ENCODE assay signal across 10 cellular contexts in the genomic region with DNA sequence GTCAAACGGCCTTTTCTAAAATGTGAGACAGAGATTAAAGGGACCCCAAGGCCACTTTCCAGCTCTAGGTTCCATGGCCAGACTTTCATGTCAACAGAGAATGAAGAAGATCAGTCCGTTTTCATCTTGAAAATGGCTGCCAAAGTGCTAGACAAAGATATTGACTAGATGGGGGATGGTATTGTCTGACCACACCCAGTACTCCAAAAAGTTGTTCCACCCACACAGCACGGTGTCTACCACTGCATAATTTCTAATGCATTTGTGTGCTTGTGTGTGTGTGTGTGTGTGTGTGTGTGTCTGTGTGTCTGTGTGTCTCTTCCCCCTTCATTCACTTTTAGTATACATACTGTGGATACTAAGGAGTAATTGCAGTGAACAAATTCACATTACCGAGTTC. TPM values are rescaled to one million over a fixed set of nuclear protein-coding genes. Genes with fewer than 3 reads are reported as not detected.
DNase-seq lines count a peak whose midpoint lies in the region; FAIRE-seq and TF ChIP-seq lines count a peak whose summit lies in the region.
"Had no signal": no experiment of that assay in that cellular context is flagged by ENCODE, and none has a peak within 500 bp of the region (broad histone marks: within the 10 kb centered on the region; RNA-seq: fewer than 3 reads in every experiment).

No MANE protein-coding gene starts in this region.

- BruUV-seq in MCF 10A (replicated peaks; lab: Mats Ljungman, UMichigan): no TSS peak

- CTCF ChIA-PET in MCF 10A (lab: Yijun Ruan, JAX): interaction anchor here (0.5 to 6.2 kb wide), 24 partner anchors 9 to 1113 kb away, joined by 3 to 128 read pairs (median 4); no protein-coding TSS in a partner anchor
- CTCF ChIA-PET in activated CD4-positive, alpha-beta memory T cell treated with anti-CD3 and anti-CD28 coated beads for 36 hours (lab: Charles Lee): interaction anchor here (1.0 to 1.5 kb wide), 4 partner anchors 68 to 934 kb away, joined by 3 read pairs; partner anchors contain the start of gene GNGT1

- no peaks in the 10 kb centered on the region for H3K36me3 Mint-ChIP-seq in MCF 10A (ENCODE audit: insufficient read depth, unreplicated experiment)
- no peaks in the 10 kb centered on the region for H3K36me3 Mint-ChIP-seq in activated CD4-positive, alpha-beta memory T cell treated with anti-CD3 and anti-CD28 coated beads for 36 hours

- H3K27ac ChIP-seq in breast epithelium: peak overlapping the region; percentile 73 to 82
- H3K27ac ChIP-seq in uterus: peak overlapping the region; percentile 90 to 98

- H3K4me3 Mint-ChIP-seq in MCF 10A (ENCODE audit: unreplicated experiment): no peak overlapping the region
- no peak overlapping the region for H3K4me3 Mint-ChIP-seq in activated CD4-positive, alpha-beta memory T cell treated with anti-CD3 and anti-CD28 coated beads for 36 hours

- no peaks in the 10 kb centered on the region for H3K9me3 Mint-ChIP-seq in MCF 10A (ENCODE audit: unreplicated experiment)
- no peaks in the 10 kb centered on the region for H3K9me3 Mint-ChIP-seq in activated CD4-positive, alpha-beta memory T cell treated with anti-CD3 and anti-CD28 coated beads for 36 hours
- H3K9me3 Mint-ChIP-seq: activated CD4-positive, alpha-beta T cell treated with anti-CD3 and anti-CD28 coated beads, Interleukin-2, amount 10 ng/mL, durations not matched to agents 24 days and 14 days had no signal

- POLR2A ChIA-PET in MCF 10A (lab: Yijun Ruan, JAX): interaction anchor here (1.1 to 1.3 kb wide), 4 partner anchors 28 to 107 kb away, joined by 3 to 11 read pairs (median 6); no protein-coding TSS in a partner anchor
- POLR2A ChIA-PET in activated CD4-positive, alpha-beta memory T cell treated with anti-CD3 and anti-CD28 coated beads for 36 hours (lab: Charles Lee): no interaction called here

- H3K9me3 ChIP-seq in breast epithelium: no peaks in the 10 kb centered on the region
- no peaks in the 10 kb centered on the region for H3K9me3 ChIP-seq in mucosa of stomach (ENCODE audit: control insufficient read depth, low read length)
- no peaks in the 10 kb centered on the region for H3K9me3 ChIP-seq in uterus

- TF ChIP-seq POLR2A in breast epithelium (IDR thresholded peaks at IDR 0.05) (no peak), uterus (IDR thresholded peaks at IDR 0.05) (no peak)

- H3K4me3 ChIP-seq in breast epithelium (peak overlapping the region; percentile 52 to 70 (median 68)), mucosa of stomach (ENCODE audit: low read length) (no peak overlapping the region), uterus (peak overlapping the region; percentile 63 to 64)

- DNase-seq in breast epithelium (ENCODE audit: low spot score in 2 of 2) (no peak), MCF 10A (ENCODE audit: unreplicated experiment) (no peak), uterus (peak in 1 of 2 donors; percentile 43), epidermal melanocyte (ENCODE audit: insufficient read length, low spot score) (no peak)
- no peak for DNase-seq in activated CD4-positive, alpha-beta memory T cell treated with anti-CD3 and anti-CD28 coated beads for 36 hours
- no peak for DNase-seq in stimulated activated CD4-positive, alpha-beta T cell treated with anti-CD3 and anti-CD28 coated beads, Interleukin-2, amount 100 ng/mL, for 24 hours

- intact Hi-C loops in breast epithelium (cut with DNase I; ENCODE audit: low total_unique reads) (no loop called here), MCF 10A (cut with micrococcal nuclease) (loop anchor here (10.0 kb wide), 1 partner anchor 491 kb away; the partner anchor contains the start of gene GNGT1), uterus (cut with DNase I; ENCODE audit: low total_unique reads) (loop anchor here (5.0 kb wide), 1 partner anchor 99 kb away; no protein-coding TSS in a partner anchor)
- intact Hi-C loops in activated CD4-positive, alpha-beta memory T cell treated with anti-CD3 and anti-CD28 coated beads for 36 hours (cut with micrococcal nuclease): loop anchor here (10.0 kb wide), 2 partner anchors 311 to 1151 kb away; no protein-coding TSS in a partner anchor

- H3K27me3 ChIP-seq in breast epithelium (no peaks in the 10 kb centered on the region), mucosa of stomach (ENCODE audit: control insufficient read depth, insufficient read depth, low read length) (peaks cover 14% of the 10 kb centered on the region), uterus (no peaks in the 10 kb centered on the region)

- FAIRE-seq in endometrium (lab: Jason Lieb, UNC): peak; percentile 46

- no peak for TF ChIP-seq CTCF in breast epithelium (IDR thresholded peaks at IDR 0.05)
- TF ChIP-seq CTCF in MCF 10A (IDR thresholded peaks at IDR 0.05; ENCODE audit: unreplicated experiment): no peak
- no peak for TF ChIP-seq CTCF in uterus (IDR thresholded peaks at IDR 0.05)

- no peaks in the 10 kb centered on the region for H3K36me3 ChIP-seq in breast epithelium
- H3K36me3 ChIP-seq in mucosa of stomach (ENCODE audit: control insufficient read depth, insufficient read depth, low read length): no peaks in the 10 kb centered on the region
- H3K36me3 ChIP-seq in uterus: no peaks in the 10 kb centered on the region

- H3K4me1 Mint-ChIP-seq in MCF 10A (ENCODE audit: insufficient read depth, unreplicated experiment): no peaks in the 10 kb centered on the region
- peaks cover 6% of the 10 kb centered on the region for H3K4me1 Mint-ChIP-seq in activated CD4-positive, alpha-beta memory T cell treated with anti-CD3 and anti-CD28 coated beads for 36 hours (ENCODE audit: low read depth)

- peak overlapping the region; percentile 64 for H3K9ac ChIP-seq in mucosa of stomach (ENCODE audit: low read length)

- H3K27ac Mint-ChIP-seq in MCF 10A (ENCODE audit: low read depth, unreplicated experiment): no peak overlapping the region
- H3K27ac Mint-ChIP-seq in activated CD4-positive, alpha-beta memory T cell treated with anti-CD3 and anti-CD28 coated beads for 36 hours: no peak overlapping the region
- H3K27ac Mint-ChIP-seq: activated CD4-positive, alpha-beta T cell treated with anti-CD3 and anti-CD28 coated beads, Interleukin-2, amount 10 ng/mL, durations not matched to agents 24 days and 14 days; B cell had no signal

- H3K27me3 Mint-ChIP-seq in MCF 10A (ENCODE audit: insufficient read depth, unreplicated experiment): no peaks in the 10 kb centered on the region
- peaks cover 39% of the 10 kb centered on the region for H3K27me3 Mint-ChIP-seq in activated CD4-positive, alpha-beta memory T cell treated with anti-CD3 and anti-CD28 coated beads for 36 hours

- H3K4me1 ChIP-seq in breast epithelium (no peaks in the 10 kb centered on the region), mucosa of stomach (ENCODE audit: control insufficient read depth, insufficient read depth, low read length) (no peaks in the 10 kb centered on the region), uterus (peaks cover 0 to 9% of the 10 kb centered on the region in 2 donors)

RNA-seq across cellular contexts. Expression of gene COL1A2, which starts 1.3 kb away (rescaled TPM):
- total RNA-seq in breast epithelium (100 to 1,000 TPM in 2 of 3 donors, 10 to 100 TPM in 1; 94.5 to 300 (median 113) TPM), MCF 10A (2022) (not detected in 2 replicates), uterus (over 10,000 TPM in 1 of 4 donors, 100 to 1,000 TPM in 2, 10 to 100 TPM in 1; 59.1 to 10,885 (median 259) TPM)
- not detected for total RNA-seq in activated CD4-positive, alpha-beta memory T cell treated with anti-CD3 and anti-CD28 coated beads for 36 hours

Comparison
In these comparisons a context has a peak if more than half of its experiments do, and no peak if none do; other contexts are left out.
1. RNA of gene COL1A2, which starts 1.3 kb away (total RNA-seq): 59.1 to 10,885 TPM in uterus and 94.5 to 300 TPM in breast epithelium; not detected in MCF 10A and not detected in activated CD4-positive, alpha-beta memory T cell treated with anti-CD3 and anti-CD28 coated beads for 36 hours; every median in the first group is over 10 times any median in the second.